14 cellular contexts compared by ENCODE assay signal in the genomic region with DNA sequence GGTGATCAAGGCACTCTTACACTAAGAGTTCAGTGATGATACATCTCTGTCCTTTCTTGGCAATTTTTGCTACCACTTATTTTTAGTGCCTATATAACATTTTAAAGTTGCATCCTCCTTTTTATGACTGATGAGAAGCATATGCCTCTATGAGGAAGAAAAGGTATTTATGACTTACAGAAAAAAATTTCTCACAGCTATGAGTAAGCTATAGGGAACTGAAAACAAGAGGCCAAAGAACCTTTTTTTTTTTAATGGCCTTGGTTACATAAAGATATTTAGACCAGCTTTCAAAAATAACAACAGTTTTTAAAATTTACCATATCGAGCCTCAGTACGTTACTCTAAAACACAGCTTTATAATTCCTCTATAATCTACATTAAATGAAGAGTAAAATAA. TPM values are rescaled to one million over a fixed set of nuclear protein-coding genes. Genes with fewer than 3 reads are reported as not detected.
DNase-seq lines count a peak whose midpoint lies in the region; ATAC-seq and TF ChIP-seq lines count a peak whose summit lies in the region.
"Had no signal": no experiment of that assay in that cellular context is flagged by ENCODE, and none has a peak within 500 bp of the region (broad histone marks: within the 10 kb centered on the region; RNA-seq: fewer than 3 reads in every experiment).

No MANE protein-coding gene starts in this region.

- TF ChIP-seq CTCF in smooth muscle cell (IDR thresholded peaks at IDR 0.05; ENCODE audit: borderline replicate concordance, insufficient read depth, poor library complexity, severe bottlenecking) = no peak

- DNase-seq in smooth muscle cell (lab: John Stamatoyannopoulos, UW; ENCODE audit: unreplicated experiment) = no peak
- no peak for DNase-seq in central memory CD4-positive, alpha-beta T cell
- DNase-seq in NCI-H2227 treated with DMSO at 0.1 percent for 48 hours (lab: John Stamatoyannopoulos, UW) = no peak
- DNase-seq in GM19240 (ENCODE audit: insufficient read length, low spot score) = no peak
- DNase-seq in cerebellum (ENCODE audit: low spot score) = no peak
- DNase-seq: activated CD4-positive, alpha-beta memory T cell treated with anti-CD3 and anti-CD28 coated beads, Interleukin-2, amount 10 ng/mL, durations not matched to agents 7 days and 5 days; amniotic stem cell; NCI-H146; nephron progenitor cell; testis had no signal

- H3K27ac ChIP-seq in smooth muscle cell (ENCODE audit: low read depth) = peak overlapping the region; percentile 14
- H3K27ac ChIP-seq: HL-60, testis had no signal

- H3K79me2 ChIP-seq in smooth muscle cell (ENCODE audit: low read depth) = peaks cover 49% of the 10 kb centered on the region

- H2AFZ ChIP-seq in smooth muscle cell (ENCODE audit: low read depth) = no peak overlapping the region

- no peaks in the 10 kb centered on the region for H3K4me1 ChIP-seq in smooth muscle cell (ENCODE audit: low read depth)
- H3K4me1 ChIP-seq: testis had no signal

- WGBS in smooth muscle cell (ENCODE audit: low lambda C conversion rate) = 98% methylated on average over 2 of the region's 2 CpGs

- no peak overlapping the region for H3K4me2 ChIP-seq in smooth muscle cell

- peaks cover 70% of the 10 kb centered on the region for H4K20me1 ChIP-seq in smooth muscle cell (ENCODE audit: low read depth)

- H3K9me3 ChIP-seq in smooth muscle cell (replicated peaks; ENCODE audit: low read depth) = no peaks in the 10 kb centered on the region
- H3K9me3 ChIP-seq: testis had no signal

- ATAC-seq in GM19023 (IDR thresholded peaks at IDR 0.05; ENCODE audit: unreplicated experiment) = peak; percentile 66
- ATAC-seq in HG02588 (IDR thresholded peaks at IDR 0.05; ENCODE audit: unreplicated experiment) = peak; percentile 80
- peak; percentile 93 for ATAC-seq in HG03442 (IDR thresholded peaks at IDR 0.05; ENCODE audit: unreplicated experiment)

- no peaks in the 10 kb centered on the region for H3F3A ChIP-seq in smooth muscle cell (ENCODE audit: low read depth)

- H3K27me3 ChIP-seq in smooth muscle cell (ENCODE audit: low read depth) = no peaks in the 10 kb centered on the region
- H3K27me3 ChIP-seq: testis had no signal

- H3K9ac ChIP-seq in smooth muscle cell (ENCODE audit: low read depth) = no peak overlapping the region

- no peaks in the 10 kb centered on the region for H3K36me3 ChIP-seq in smooth muscle cell (ENCODE audit: low read depth)

- no peak overlapping the region for H3K4me3 ChIP-seq in smooth muscle cell
- H3K4me3 ChIP-seq: testis had no signal

RNA-seq across cellular contexts. Expression of a gene that starts 21.3 kb away (rescaled TPM):
- total RNA-seq in smooth muscle cell = 31.2 and 89.4 TPM in 2 replicates
- 25.7 and 35.5 TPM in 2 replicates for polyA plus RNA-seq in smooth muscle cell
- total RNA-seq in cerebellum = 95.7 TPM

RNA-seq across cellular contexts. Expression of a gene that starts 21.7 kb away (rescaled TPM):
- total RNA-seq in smooth muscle cell = 75.3 and 84.8 TPM in 2 replicates
- 22.9 and 23.7 TPM in 2 replicates for polyA plus RNA-seq in smooth muscle cell
- total RNA-seq in cerebellum = 94.3 TPM
